8 cellular contexts compared by ENCODE assay signal in the genomic region with DNA sequence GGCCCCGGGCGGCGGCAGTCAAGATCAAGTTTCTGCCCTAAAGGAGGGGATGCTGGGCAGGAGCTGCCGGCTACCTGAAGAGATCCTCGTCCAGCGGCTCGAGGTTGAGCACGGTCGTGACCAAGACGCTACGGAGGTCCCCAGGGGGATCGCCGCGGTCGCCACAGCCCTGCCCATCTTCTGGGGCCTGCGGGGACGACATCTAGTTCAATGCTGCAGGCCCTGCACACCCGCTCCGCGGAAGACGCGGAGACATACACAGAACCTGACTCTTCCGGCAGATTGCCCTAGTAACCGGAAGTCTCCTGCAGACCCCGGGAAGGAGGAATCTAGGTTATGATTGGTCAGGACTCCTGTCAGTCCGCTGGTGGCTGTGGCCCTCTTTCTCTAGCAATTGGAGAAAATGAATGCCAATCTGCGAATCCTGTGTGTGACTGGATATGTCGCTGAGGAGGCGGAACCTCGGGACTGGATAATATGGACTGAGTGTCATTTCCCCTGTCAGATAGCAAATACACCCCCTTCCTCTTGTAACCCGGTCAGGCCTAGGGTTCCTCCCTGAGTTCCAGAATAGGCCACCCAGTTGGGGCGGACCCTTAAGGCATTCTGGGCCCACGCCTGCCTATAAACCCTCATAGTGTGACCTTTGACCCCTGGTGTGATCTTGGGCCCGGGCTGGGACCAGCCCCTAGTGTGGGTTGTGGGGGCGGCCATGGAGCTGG. TPM values are rescaled to one million over a fixed set of nuclear protein-coding genes. Genes with fewer than 3 reads are reported as not detected.
DNase-seq lines count a peak whose midpoint lies in the region; ATAC-seq and TF ChIP-seq lines count a peak whose summit lies in the region.

A gene (minus strand): TSS at position 279 of the 722 bp plus-strand sequence. CDS start 77 bp downstream, at position 202.
A gene (plus strand): TSS at position 501 of the 722 bp plus-strand sequence. CDS start 212 bp downstream, at position 713.

- intact Hi-C loops in natural killer cell (cut with micrococcal nuclease): loop anchor here (1.0 to 2.0 kb wide), 6 partner anchors 24 to 114 kb away; a partner anchor contains a TSS

- peak; percentile 89 for ATAC-seq in GM23338
- peak; percentile 95 to 98 (median 95) for ATAC-seq in natural killer cell

- no peak for TF ChIP-seq CTCF in GM23338 (conservative IDR thresholded peaks at IDR 0.05; ENCODE audit: low read depth in 2 of 2)
- no peak for TF ChIP-seq CTCF in fibroblast of pulmonary artery (IDR thresholded peaks at IDR 0.05; ENCODE audit: low read length, missing control alignments)
- no peak for TF ChIP-seq CTCF in natural killer cell (IDR thresholded peaks at IDR 0.05)

- H3K9me3 Mint-ChIP-seq in GM23338 (no peaks in the 10 kb centered on the region), natural killer cell (no peaks in the 10 kb centered on the region)

- peaks cover 43% of the 10 kb centered on the region for H3K4me1 ChIP-seq in GM23338 (ENCODE audit: insufficient read depth)

- H3K27ac ChIP-seq in GM23338 (ENCODE audit: low read depth): peak within 1 kb of the TSS; percentile 78

- peaks cover 8% of the 10 kb centered on the region for H3K27me3 Mint-ChIP-seq in GM23338 (ENCODE audit: insufficient read depth, low read depth, poor library complexity)
- H3K27me3 Mint-ChIP-seq in natural killer cell (ENCODE audit: low read depth in 2 of 2): no peaks in the 10 kb centered on the region

- H3K27me3 ChIP-seq in GM23338 (ENCODE audit: insufficient read depth): no peaks in the 10 kb centered on the region

- H3K4me1 Mint-ChIP-seq in GM23338 (peaks cover 56% of the 10 kb centered on the region), natural killer cell (peaks cover 38 to 59% of the 10 kb centered on the region in 2 donors)

- H4K20me1 ChIP-seq in GM23338 (replicated peaks; ENCODE audit: insufficient read depth): no peaks in the 10 kb centered on the region

- H3K4me3 ChIP-seq in GM23338 (peak within 1 kb of the TSS; percentile 63), fibroblast of pulmonary artery (replicated peaks; ENCODE audit: low read depth, low read length) (peak within 1 kb of the TSS; percentile 73)

- no peaks in the 10 kb centered on the region for H3F3A ChIP-seq in GM23338 (replicated peaks; ENCODE audit: low read depth)

- H3K36me3 Mint-ChIP-seq in GM23338 (ENCODE audit: low read depth): peaks cover 14% of the 10 kb centered on the region
- no peaks in the 10 kb centered on the region for H3K36me3 Mint-ChIP-seq in natural killer cell

- peak within 1 kb of the TSS; percentile 95 for H3K27ac Mint-ChIP-seq in GM23338
- H3K27ac Mint-ChIP-seq in natural killer cell: peak within 1 kb of the TSS; percentile 95 to 96

- peak within 1 kb of the TSS; percentile 94 for H3K4me3 Mint-ChIP-seq in GM23338
- peak within 1 kb of the TSS; percentile 95 for H3K4me3 Mint-ChIP-seq in natural killer cell

- peaks cover 33% of the 10 kb centered on the region for H3K79me2 ChIP-seq in GM23338 (replicated peaks; ENCODE audit: insufficient read depth)

- no peaks in the 10 kb centered on the region for H3K9me2 ChIP-seq in GM23338 (ENCODE audit: insufficient read depth)

- H3K4me2 ChIP-seq in GM23338: peak within 1 kb of the TSS; percentile 75

- H2AFZ ChIP-seq in GM23338: no peak within 1 kb of the TSS

- DNase-seq in EH (ENCODE audit: low read depth) (peak; percentile 100), GM23338 (ENCODE audit: low spot score) (peak; percentile 100), Kasumi-1 (lab: John Stamatoyannopoulos, UW) (peak; percentile 99), RKO (ENCODE audit: low spot score) (peak; percentile 100), fibroblast of pulmonary artery (ENCODE audit: low read depth) (peak; percentile 100), natural killer cell (peak; percentile 82)
- DNase-seq in activated T-helper 1 cell treated with anti-CD3 and anti-CD28 coated beads, Interleukin-2, amount 50 U/mL, for 16 hours (ENCODE audit: low read depth in 1 of 2, low spot score in 1 of 2): peak; percentile 70 to 84
- peak; percentile 72 to 98 (median 94) for DNase-seq in stimulated activated naive CD4-positive, alpha-beta T cell (lab: John Stamatoyannopoulos, UW)

- H3K36me3 ChIP-seq in GM23338 (ENCODE audit: insufficient read depth): 0 out of 2 replicates have a peak, but pooled peaks cover 3% of the 10 kb centered on the region

TF ChIP-seq in GM23338, 12 proteins besides CTCF, POLR2A, EP300 and RAD21:
- TF ChIP-seq CREB1 (CRISPR knock-in tag; IDR thresholded peaks at IDR 0.05; ENCODE audit: low read depth): peak; percentile 82
- TF ChIP-seq, protein P1, sequence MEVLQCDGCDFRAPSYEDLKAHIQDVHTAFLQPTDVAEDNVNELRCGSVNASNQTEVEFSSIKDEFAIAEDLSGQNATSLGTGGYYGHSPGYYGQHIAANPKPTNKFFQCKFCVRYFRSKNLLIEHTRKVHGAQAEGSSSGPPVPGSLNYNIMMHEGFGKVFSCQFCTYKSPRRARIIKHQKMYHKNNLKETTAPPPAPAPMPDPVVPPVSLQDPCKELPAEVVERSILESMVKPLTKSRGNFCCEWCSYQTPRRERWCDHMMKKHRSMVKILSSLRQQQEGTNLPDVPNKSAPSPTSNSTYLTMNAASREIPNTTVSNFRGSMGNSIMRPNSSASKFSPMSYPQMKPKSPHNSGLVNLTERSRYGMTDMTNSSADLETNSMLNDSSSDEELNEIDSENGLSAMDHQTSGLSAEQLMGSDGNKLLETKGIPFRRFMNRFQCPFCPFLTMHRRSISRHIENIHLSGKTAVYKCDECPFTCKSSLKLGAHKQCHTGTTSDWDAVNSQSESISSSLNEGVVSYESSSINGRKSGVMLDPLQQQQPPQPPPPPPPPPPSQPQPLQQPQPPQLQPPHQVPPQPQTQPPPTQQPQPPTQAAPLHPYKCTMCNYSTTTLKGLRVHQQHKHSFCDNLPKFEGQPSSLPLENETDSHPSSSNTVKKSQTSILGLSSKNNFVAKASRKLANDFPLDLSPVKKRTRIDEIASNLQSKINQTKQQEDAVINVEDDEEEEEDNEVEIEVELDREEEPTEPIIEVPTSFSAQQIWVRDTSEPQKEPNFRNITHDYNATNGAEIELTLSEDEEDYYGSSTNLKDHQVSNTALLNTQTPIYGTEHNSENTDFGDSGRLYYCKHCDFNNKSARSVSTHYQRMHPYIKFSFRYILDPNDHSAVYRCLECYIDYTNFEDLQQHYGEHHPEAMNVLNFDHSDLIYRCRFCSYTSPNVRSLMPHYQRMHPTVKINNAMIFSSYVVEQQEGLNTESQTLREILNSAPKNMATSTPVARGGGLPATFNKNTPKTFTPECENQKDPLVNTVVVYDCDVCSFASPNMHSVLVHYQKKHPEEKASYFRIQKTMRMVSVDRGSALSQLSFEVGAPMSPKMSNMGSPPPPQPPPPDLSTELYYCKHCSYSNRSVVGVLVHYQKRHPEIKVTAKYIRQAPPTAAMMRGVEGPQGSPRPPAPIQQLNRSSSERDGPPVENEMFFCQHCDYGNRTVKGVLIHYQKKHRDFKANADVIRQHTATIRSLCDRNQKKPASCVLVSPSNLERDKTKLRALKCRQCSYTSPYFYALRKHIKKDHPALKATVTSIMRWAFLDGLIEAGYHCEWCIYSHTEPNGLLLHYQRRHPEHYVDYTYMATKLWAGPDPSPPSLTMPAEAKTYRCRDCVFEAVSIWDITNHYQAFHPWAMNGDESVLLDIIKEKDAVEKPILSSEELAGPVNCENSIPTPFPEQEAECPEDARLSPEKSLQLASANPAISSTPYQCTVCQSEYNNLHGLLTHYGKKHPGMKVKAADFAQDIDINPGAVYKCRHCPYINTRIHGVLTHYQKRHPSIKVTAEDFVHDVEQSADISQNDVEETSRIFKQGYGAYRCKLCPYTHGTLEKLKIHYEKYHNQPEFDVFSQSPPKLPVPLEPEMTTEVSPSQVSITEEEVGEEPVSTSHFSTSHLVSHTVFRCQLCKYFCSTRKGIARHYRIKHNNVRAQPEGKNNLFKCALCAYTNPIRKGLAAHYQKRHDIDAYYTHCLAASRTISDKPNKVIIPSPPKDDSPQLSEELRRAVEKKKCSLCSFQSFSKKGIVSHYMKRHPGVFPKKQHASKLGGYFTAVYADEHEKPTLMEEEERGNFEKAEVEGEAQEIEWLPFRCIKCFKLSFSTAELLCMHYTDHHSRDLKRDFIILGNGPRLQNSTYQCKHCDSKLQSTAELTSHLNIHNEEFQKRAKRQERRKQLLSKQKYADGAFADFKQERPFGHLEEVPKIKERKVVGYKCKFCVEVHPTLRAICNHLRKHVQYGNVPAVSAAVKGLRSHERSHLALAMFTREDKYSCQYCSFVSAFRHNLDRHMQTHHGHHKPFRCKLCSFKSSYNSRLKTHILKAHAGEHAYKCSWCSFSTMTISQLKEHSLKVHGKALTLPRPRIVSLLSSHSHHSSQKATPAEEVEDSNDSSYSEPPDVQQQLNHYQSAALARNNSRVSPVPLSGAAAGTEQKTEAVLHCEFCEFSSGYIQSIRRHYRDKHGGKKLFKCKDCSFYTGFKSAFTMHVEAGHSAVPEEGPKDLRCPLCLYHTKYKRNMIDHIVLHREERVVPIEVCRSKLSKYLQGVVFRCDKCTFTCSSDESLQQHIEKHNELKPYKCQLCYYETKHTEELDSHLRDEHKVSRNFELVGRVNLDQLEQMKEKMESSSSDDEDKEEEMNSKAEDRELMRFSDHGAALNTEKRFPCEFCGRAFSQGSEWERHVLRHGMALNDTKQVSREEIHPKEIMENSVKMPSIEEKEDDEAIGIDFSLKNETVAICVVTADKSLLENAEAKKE (CRISPR knock-in tag; IDR thresholded peaks at IDR 0.05): 0 out of 2 replicates have a peak, but pooled peaks have one; percentile 13
- TF ChIP-seq POLR2AphosphoS5 (IDR thresholded peaks at IDR 0.05; ENCODE audit: low read depth): peak; percentile 73
- no peak for TF ChIP-seq ZNF114 (CRISPR knock-in tag; IDR thresholded peaks at IDR 0.05)

RNA-seq across cellular contexts. Expression of the first gene that starts in this region (rescaled TPM):
- total RNA-seq in GM23338 (2014; rRNA removed; shearing (Covaris generic)): 55.6 and 75.2 TPM in 2 replicates
- polyA plus RNA-seq in GM23338 (2016; fragmentation: Nextera tagmentation; extraction: Ambion mirVana): 42.0 and 43.1 TPM in 2 replicates
- 10 to 100 TPM; 30.5 to 35.4 (median 31.7) TPM for total RNA-seq in natural killer cell

RNA-seq across cellular contexts. Expression of the second gene that starts in this region (rescaled TPM):
- 7.5 and 8.2 TPM in 2 replicates for total RNA-seq in GM23338 (2014; rRNA removed; shearing (Covaris generic))
- 2.0 and 3.0 TPM in 2 replicates for polyA plus RNA-seq in GM23338 (2016; fragmentation: Nextera tagmentation; extraction: Ambion mirVana)
- total RNA-seq in natural killer cell: 1 to 10 TPM; 1.4 to 2.3 (median 1.5) TPM

Comparison
In these comparisons a context has a peak if more than half of its experiments do, and no peak if none do; other contexts are left out.
1. Peak in every context shown above with its lines: DNase-seq, ATAC-seq, H3K4me3 ChIP-seq and H3K27ac ChIP-seq.